Comparison of ENCODE assay signal across 12 cellular contexts in genomic region chr5:56986631-56986957, GRCh38. TPM values are rescaled to one million over a fixed set of nuclear protein-coding genes. Genes with fewer than 3 reads are reported as not detected.
A peak's percentile ranks its signal among the peaks of the same experiment; 100 is the strongest.
DNase-seq lines count a peak whose midpoint lies in the region; ATAC-seq and TF ChIP-seq lines count a peak whose summit lies in the region.
"Had no signal": no experiment of that assay in that cellular context is flagged by ENCODE, and none has a peak within 500 bp of the region (broad histone marks: within the 10 kb centered on the region; RNA-seq: fewer than 3 reads in every experiment).

No MANE protein-coding gene starts in this region.

- no peak for TF ChIP-seq CTCF in AG04449 (IDR thresholded peaks at IDR 0.05; ENCODE audit: insufficient read depth, low read length, missing control alignments)

- H3K4me3 ChIP-seq in AG04449 (ENCODE audit: low read depth, low read length): no peak overlapping the region
- H3K4me3 ChIP-seq: cardiac muscle cell had no signal

- CTCF ChIA-PET in AG04449 (lab: Yijun Ruan, JAX): no interaction called here

- DNase-seq in AG04449 (ENCODE audit: low read depth, low spot score) (peak; percentile 4), SK-MEL-5 (ENCODE audit: low read depth, low spot score) (peak; percentile 32), NCI-H2227 treated with DMSO at 0.1 percent for 48 hours (lab: John Stamatoyannopoulos, UW) (no peak), AG20443 (ENCODE audit: low spot score) (no peak), NCI-H345 (lab: John Stamatoyannopoulos, UW) (no peak)
- DNase-seq in stimulated activated CD4-positive, alpha-beta T cell treated with anti-CD3 and anti-CD28 coated beads, Interleukin-2, amount 100 ng/mL, for 48 hours: no peak
- DNase-seq: activated T-cell treated with anti-CD3 and anti-CD28 coated beads, Interleukin-2, amount 50 U/mL, for 4 hours; left colon; NCI-H1436 treated with DMSO at 0.1 percent for 48 hours had no signal

- POLR2A ChIA-PET in AG04449 (lab: Yijun Ruan, JAX): no interaction called here

- ATAC-seq in GM19438 (IDR thresholded peaks at IDR 0.05; ENCODE audit: low read depth, unreplicated experiment) (peak; percentile 28), HG03103 (IDR thresholded peaks at IDR 0.05; ENCODE audit: low read depth, unreplicated experiment) (peak; percentile 38)
- ATAC-seq: activated T-cell treated with anti-CD3 and anti-CD28 coated beads, Interleukin-2, amount 50 U/mL, for 4 hours; left colon had no signal

- in situ Hi-C loops in SK-MEL-5 (cut with HindIII; ENCODE audit: low pct_unique_long_range_greater_than_20kb, low sequenced_read_pairs): no loop called here

RNA-seq across cellular contexts. Expression of gene MIER3, which starts 34.7 kb away (rescaled TPM):
- 33.7 and 36.3 TPM in 2 replicates for total RNA-seq in SK-MEL-5 (2014; rRNA removed; shearing (Covaris generic))
- 18.5 and 34.0 TPM in 2 replicates for polyA plus RNA-seq in SK-MEL-5 (2015; cell fraction: cytosol; rRNA removed)
- polyA plus RNA-seq in SK-MEL-5 (2015; cell fraction: nucleus; rRNA removed): 63.4 and 69.8 TPM in 2 replicates

Comparison
In these comparisons a context has a peak if more than half of its experiments do, and no peak if none do; other contexts are left out.
1. DNase-seq: peak in AG04449 (single experiment) and SK-MEL-5 (single experiment); none in NCI-H2227 treated with DMSO at 0.1 percent for 48 hours (single experiment), stimulated activated CD4-positive, alpha-beta T cell treated with anti-CD3 and anti-CD28 coated beads, Interleukin-2, amount 100 ng/mL, for 48 hours (0 of 2), AG20443 (single experiment) and NCI-H345 (single experiment).